In the genomic region with DNA sequence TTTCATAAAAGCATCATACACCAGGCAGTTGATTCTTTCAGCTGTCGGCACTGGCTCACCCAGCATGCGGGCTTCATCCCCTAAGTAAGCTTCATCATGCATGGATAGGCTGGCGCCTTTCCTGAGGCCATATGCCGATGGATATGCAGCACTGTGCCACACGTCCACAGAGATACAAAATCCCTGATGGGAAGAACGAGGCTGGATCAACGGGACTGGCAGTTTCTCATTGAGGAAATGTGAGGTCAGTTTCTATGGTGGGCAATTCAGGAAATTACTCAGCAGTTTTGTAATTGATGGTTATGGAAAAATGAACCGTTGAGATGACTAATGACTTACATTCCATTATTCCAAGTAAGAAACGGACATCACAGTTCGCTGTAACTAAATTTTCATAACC, we compare ENCODE assay signal across 23 cellular contexts.
A peak's percentile ranks its signal among the peaks of the same experiment; 100 is the strongest.
DNase-seq lines count a peak whose midpoint lies in the region; ATAC-seq and TF ChIP-seq lines count a peak whose summit lies in the region.
"Had no signal": no experiment of that assay in that cellular context is flagged by ENCODE, and none has a peak within 500 bp of the region (broad histone marks: within the 10 kb centered on the region; RNA-seq: fewer than 3 reads in every experiment).

No MANE protein-coding gene starts in this region.

- peak overlapping the region; percentile 70 for H3K27ac Mint-ChIP-seq in stimulated activated naive CD8-positive, alpha-beta T cell treated with anti-CD3 and anti-CD28 coated beads, Interleukin-15, Interleukin-2, amounts not matched to agents 100 ng/mL and 50 ng/mL, for 24 hours
- no peak overlapping the region for H3K27ac Mint-ChIP-seq in stimulated activated naive CD8-positive, alpha-beta T cell treated with anti-CD3 and anti-CD28 coated beads, Interleukin-15, amount 100 ng/mL, for 72 hours
- H3K27ac Mint-ChIP-seq in activated naive CD8-positive, alpha-beta T cell treated with anti-CD3 and anti-CD28 coated beads for 36 hours = peak overlapping the region; percentile 23
- no peak overlapping the region for H3K27ac Mint-ChIP-seq in progenitor cell of endocrine pancreas
- H3K27ac Mint-ChIP-seq: activated T-helper 1 cell treated with anti-CD3 and anti-CD28 coated beads, Interleukin-12 subunit alpha, Interleukin-12 subunit beta, Interleukin-2, Interleukin-4 antibody, amounts not matched to agents 30 ng/mL and 10 ng/mL and 1 ng/mL, durations not matched to agents 14 hours and 24 hours and 36 hours; T-helper 1 cell treated with Interleukin-12 subunit alpha and Interleukin-12 subunit beta and Interleukin-4 antibody, amounts not matched to agents 30 μg/mL and 1 μg/mL, for 36 hours; WTC11 had no signal

- in situ Hi-C loops in ACHN (cut with HindIII; ENCODE audit: low pct_ligation_motif_present, low pct_unique_long_range_greater_than_20kb, low sequenced_read_pairs) = no loop called here

- H3K27me3 Mint-ChIP-seq in stimulated activated naive CD8-positive, alpha-beta T cell treated with anti-CD3 and anti-CD28 coated beads, Interleukin-15, Interleukin-2, amounts not matched to agents 100 ng/mL and 50 ng/mL, for 24 hours = no peaks in the 10 kb centered on the region
- H3K27me3 Mint-ChIP-seq in stimulated activated naive CD8-positive, alpha-beta T cell treated with anti-CD3 and anti-CD28 coated beads, Interleukin-15, amount 100 ng/mL, for 72 hours = peaks cover 7% of the 10 kb centered on the region
- no peaks in the 10 kb centered on the region for H3K27me3 Mint-ChIP-seq in activated naive CD8-positive, alpha-beta T cell treated with anti-CD3 and anti-CD28 coated beads for 36 hours
- H3K27me3 Mint-ChIP-seq in progenitor cell of endocrine pancreas = no peaks in the 10 kb centered on the region
- H3K27me3 Mint-ChIP-seq: CD4-positive, alpha-beta memory T cell had no signal

- no peaks in the 10 kb centered on the region for H3K9me3 Mint-ChIP-seq in stimulated activated naive CD8-positive, alpha-beta T cell treated with anti-CD3 and anti-CD28 coated beads, Interleukin-15, Interleukin-2, amounts not matched to agents 100 ng/mL and 50 ng/mL, for 24 hours
- H3K9me3 Mint-ChIP-seq in stimulated activated naive CD8-positive, alpha-beta T cell treated with anti-CD3 and anti-CD28 coated beads, Interleukin-15, amount 100 ng/mL, for 72 hours = peaks cover 6 to 15% of the 10 kb centered on the region in 2 donors
- peaks cover 4% of the 10 kb centered on the region for H3K9me3 Mint-ChIP-seq in activated naive CD8-positive, alpha-beta T cell treated with anti-CD3 and anti-CD28 coated beads for 36 hours
- H3K9me3 Mint-ChIP-seq in progenitor cell of endocrine pancreas (ENCODE audit: low read depth) = peaks cover 73% of the 10 kb centered on the region
- H3K9me3 Mint-ChIP-seq: activated T-helper 1 cell treated with anti-CD3 and anti-CD28 coated beads, Interleukin-12 subunit alpha, Interleukin-12 subunit beta, Interleukin-2, Interleukin-4 antibody, amounts not matched to agents 30 ng/mL and 10 ng/mL and 1 ng/mL, durations not matched to agents 14 hours and 24 hours and 36 hours; CD4-positive, alpha-beta memory T cell; T-helper 1 cell treated with Interleukin-12 subunit alpha and Interleukin-12 subunit beta and Interleukin-4 antibody, amounts not matched to agents 30 μg/mL and 1 μg/mL, for 36 hours had no signal

- TF ChIP-seq CTCF in progenitor cell of endocrine pancreas (IDR thresholded peaks at IDR 0.05; ENCODE audit: unreplicated experiment) = no peak

- peaks cover 42% of the 10 kb centered on the region for H3K4me1 Mint-ChIP-seq in stimulated activated naive CD8-positive, alpha-beta T cell treated with anti-CD3 and anti-CD28 coated beads, Interleukin-15, Interleukin-2, amounts not matched to agents 100 ng/mL and 50 ng/mL, for 24 hours (ENCODE audit: low read depth)
- peaks cover 60% of the 10 kb centered on the region for H3K4me1 Mint-ChIP-seq in stimulated activated naive CD8-positive, alpha-beta T cell treated with anti-CD3 and anti-CD28 coated beads, Interleukin-15, amount 100 ng/mL, for 72 hours
- peaks cover 34% of the 10 kb centered on the region for H3K4me1 Mint-ChIP-seq in activated naive CD8-positive, alpha-beta T cell treated with anti-CD3 and anti-CD28 coated beads for 36 hours
- no peaks in the 10 kb centered on the region for H3K4me1 Mint-ChIP-seq in progenitor cell of endocrine pancreas (ENCODE audit: low read depth)
- H3K4me1 Mint-ChIP-seq: WTC11 had no signal

- H3K36me3 Mint-ChIP-seq in stimulated activated naive CD8-positive, alpha-beta T cell treated with anti-CD3 and anti-CD28 coated beads, Interleukin-15, Interleukin-2, amounts not matched to agents 100 ng/mL and 50 ng/mL, for 24 hours (ENCODE audit: low read depth) = no peaks in the 10 kb centered on the region
- peaks cover 16% of the 10 kb centered on the region for H3K36me3 Mint-ChIP-seq in activated naive CD8-positive, alpha-beta T cell treated with anti-CD3 and anti-CD28 coated beads for 36 hours
- peaks cover 3% of the 10 kb centered on the region for H3K36me3 Mint-ChIP-seq in progenitor cell of endocrine pancreas (ENCODE audit: insufficient read depth)
- H3K36me3 Mint-ChIP-seq: CD4-positive, alpha-beta memory T cell had no signal

- H3K4me3 Mint-ChIP-seq in stimulated activated naive CD8-positive, alpha-beta T cell treated with anti-CD3 and anti-CD28 coated beads, Interleukin-15, Interleukin-2, amounts not matched to agents 100 ng/mL and 50 ng/mL, for 24 hours = no peak overlapping the region
- H3K4me3 Mint-ChIP-seq in stimulated activated naive CD8-positive, alpha-beta T cell treated with anti-CD3 and anti-CD28 coated beads, Interleukin-15, amount 100 ng/mL, for 72 hours = no peak overlapping the region
- H3K4me3 Mint-ChIP-seq in activated naive CD8-positive, alpha-beta T cell treated with anti-CD3 and anti-CD28 coated beads for 36 hours = peak overlapping the region; percentile 18
- no peak overlapping the region for H3K4me3 Mint-ChIP-seq in progenitor cell of endocrine pancreas (ENCODE audit: low read depth)
- H3K4me3 Mint-ChIP-seq: activated T-helper 1 cell treated with anti-CD3 and anti-CD28 coated beads, Interleukin-12 subunit alpha, Interleukin-12 subunit beta, Interleukin-2, Interleukin-4 antibody, amounts not matched to agents 30 ng/mL and 10 ng/mL and 1 ng/mL, durations not matched to agents 14 hours and 24 hours and 36 hours; T-helper 1 cell treated with Interleukin-12 subunit alpha and Interleukin-12 subunit beta and Interleukin-4 antibody, amounts not matched to agents 30 μg/mL and 1 μg/mL, for 36 hours; WTC11 had no signal

- ATAC-seq in stimulated activated naive CD8-positive, alpha-beta T cell treated with anti-CD3 and anti-CD28 coated beads, Interleukin-15, amount 100 ng/mL, for 72 hours = no peak
- ATAC-seq: HCT116; heart left ventricle; lower lobe of right lung; sciatic nerve; stimulated activated naive CD8-positive, alpha-beta T cell treated with anti-CD3 and anti-CD28 coated beads, Interleukin-15, Interleukin-2, amounts not matched to agents 100 U/mL and 50 U/mL, for 24 hours; upper lobe of right lung; WTC11 had no signal

- no peak for DNase-seq in stimulated activated naive CD8-positive, alpha-beta T cell treated with anti-CD3 and anti-CD28 coated beads, Interleukin-15, amount 100 ng/mL, for 72 hours
- DNase-seq in NCI-H1694 treated with DMSO at 0.1 percent for 48 hours (lab: John Stamatoyannopoulos, UW) (peak; percentile 100), progenitor cell of endocrine pancreas (ENCODE audit: low spot score, unreplicated experiment) (no peak), ACHN (no peak), ecto neural progenitor cell (ENCODE audit: low spot score) (no peak)
- DNase-seq in activated naive CD8-positive, alpha-beta T cell treated with anti-CD3 and anti-CD28 coated beads for 36 hours = no peak
- no peak for DNase-seq in activated T-cell treated with anti-CD3 and anti-CD28 coated beads, Interleukin-2, amount 50 U/mL, for 1 hour
- DNase-seq: adrenal gland; CD4-positive, alpha-beta memory T cell; effector CD8-positive, alpha-beta T cell; heart left ventricle; KG1; lower lobe of right lung; NCI-H1436 treated with DMSO at 0.1 percent for 48 hours; NCI-H345; stimulated activated naive CD8-positive, alpha-beta T cell treated with anti-CD3 and anti-CD28 coated beads, Interleukin-15, Interleukin-2, amounts not matched to agents 100 U/mL and 50 U/mL, for 24 hours; upper lobe of right lung had no signal

Comparison
In these comparisons a context has a peak if more than half of its experiments do, and no peak if none do; other contexts are left out.
1. H3K27ac Mint-ChIP-seq: peak in stimulated activated naive CD8-positive, alpha-beta T cell treated with anti-CD3 and anti-CD28 coated beads, Interleukin-15, Interleukin-2, amounts not matched to agents 100 ng/mL and 50 ng/mL, for 24 hours (single experiment) and activated naive CD8-positive, alpha-beta T cell treated with anti-CD3 and anti-CD28 coated beads for 36 hours (single experiment); none in stimulated activated naive CD8-positive, alpha-beta T cell treated with anti-CD3 and anti-CD28 coated beads, Interleukin-15, amount 100 ng/mL, for 72 hours (0 of 2) and progenitor cell of endocrine pancreas (single experiment).